Comparison of ENCODE assay signal across 18 cellular contexts in genomic region chr5:156758012-156758791, GRCh38.
"Had no signal": no experiment of that assay in that cellular context is flagged by ENCODE, and none has a peak within 500 bp of the region (broad histone marks: within the 10 kb centered on the region; RNA-seq: fewer than 3 reads in every experiment).

No MANE protein-coding gene starts in this region.

- H3K4me3 Mint-ChIP-seq: endodermal cell; immature natural killer cell; naive thymus-derived CD8-positive, alpha-beta T cell had no signal

- H3K4me1 Mint-ChIP-seq: immature natural killer cell had no signal

- H3K9me3 Mint-ChIP-seq: endodermal cell; immature natural killer cell; naive thymus-derived CD8-positive, alpha-beta T cell had no signal

- H3K4me3 ChIP-seq: coronary artery, mucosa of descending colon, smooth muscle cell, tibial nerve, upper lobe of right lung, vagina had no signal

- H3K36me3 Mint-ChIP-seq: naive thymus-derived CD8-positive, alpha-beta T cell had no signal

- H3K36me3 ChIP-seq: neutrophil, tibial nerve, upper lobe of right lung, vagina had no signal

- H3K27ac Mint-ChIP-seq: endodermal cell, immature natural killer cell had no signal

- H3K27ac ChIP-seq: coronary artery, neutrophil, tibial nerve, upper lobe of right lung, vagina had no signal

- DNase-seq: effector CD4-positive, alpha-beta T cell; endodermal cell; erythroblast; foreskin melanocyte; immature natural killer cell; left colon; mammary epithelial cell; mucosa of descending colon; naive thymus-derived CD8-positive, alpha-beta T cell; posterior cingulate gyrus; stimulated activated CD4-positive, alpha-beta T cell treated with anti-CD3 and anti-CD28 coated beads, Interleukin-2, amount 100 ng/mL, for 48 hours; stimulated activated naive CD4-positive, alpha-beta T cell treated with Interleukin-2 at 50 U/mL for 16 hours; upper lobe of right lung had no signal

- H3K9me3 ChIP-seq: mucosa of descending colon, neutrophil, tibial nerve, upper lobe of right lung, vagina had no signal

- H3K4me1 ChIP-seq: tibial nerve, upper lobe of right lung, vagina had no signal

- H3K27me3 ChIP-seq: neutrophil, tibial nerve, upper lobe of right lung, vagina had no signal

- ATAC-seq: left colon; mucosa of descending colon; naive thymus-derived CD8-positive, alpha-beta T cell; upper lobe of right lung had no signal
